ENCODE assay signal across 9 cellular contexts in genomic region chrX:53082773-53083616, GRCh38. TPM values are rescaled to one million over a fixed set of nuclear protein-coding genes. Genes with fewer than 3 reads are reported as not detected.
DNase-seq lines count a peak whose midpoint lies in the region; ATAC-seq, FAIRE-seq and TF ChIP-seq lines count a peak whose summit lies in the region.
"Had no signal": no experiment of that assay in that cellular context is flagged by ENCODE, and none has a peak within 500 bp of the region (broad histone marks: within the 10 kb centered on the region; RNA-seq: fewer than 3 reads in every experiment).

No MANE protein-coding gene starts in this region.

- H3K4me3 Mint-ChIP-seq in Caco-2 (ENCODE audit: unreplicated experiment), result peak overlapping the region; percentile 90

- H3K79me2 ChIP-seq in OCI-LY7 (ENCODE audit: insufficient read depth, low read depth, low read length), result peaks cover 11% of the 10 kb centered on the region; the same call in 1 of the 2 replicates
- H3K79me2 ChIP-seq in endothelial cell of umbilical vein (ENCODE audit: control insufficient read depth, insufficient read depth, low read length), result peaks cover 10% of the 10 kb centered on the region

- TF ChIP-seq POLR2A in endothelial cell of umbilical vein (IDR thresholded peaks at IDR 0.05; ENCODE audit: low read depth, low read length), result no peak
- no peak for TF ChIP-seq POLR2A in ovary (IDR thresholded peaks at IDR 0.05)

- BruUV-seq in Caco-2 (replicated peaks; lab: Mats Ljungman, UMichigan) (no TSS peak), OCI-LY7 (replicated peaks; lab: Mats Ljungman, UMichigan) (no TSS peak), endothelial cell of umbilical vein (replicated peaks; lab: Mats Ljungman, UMichigan) (no TSS peak)

- H3K36me3 ChIP-seq in Caco-2 (ENCODE audit: control insufficient read depth, insufficient read depth, low read length) (no peaks in the 10 kb centered on the region; the same call in 1 of the 2 replicates), OCI-LY7 (ENCODE audit: insufficient read depth, low read length) (peaks cover 28% of the 10 kb centered on the region), endothelial cell of umbilical vein (ENCODE audit: control insufficient read depth in 2 of 2, extremely low read depth in 1 of 2, insufficient read depth in 2 of 2, low read length in 2 of 2) (peaks cover 0 to 13% of the 10 kb centered on the region in 2 experiments), ovary (no peaks in the 10 kb centered on the region)

- peak overlapping the region; percentile 86 for H3K27ac Mint-ChIP-seq in Caco-2 (ENCODE audit: unreplicated experiment)

- peak overlapping the region; percentile 63 for H3K9ac ChIP-seq in endothelial cell of umbilical vein (replicated peaks; ENCODE audit: extremely low read depth, insufficient read depth, low read length)

- no peaks in the 10 kb centered on the region for H3K27me3 Mint-ChIP-seq in Caco-2 (ENCODE audit: insufficient read depth, unreplicated experiment)

- ATAC-seq in HG03439 (IDR thresholded peaks at IDR 0.05; ENCODE audit: unreplicated experiment), result no peak
- ATAC-seq in left lobe of liver, result no peak
- ATAC-seq in GM21447 (IDR thresholded peaks at IDR 0.05; ENCODE audit: unreplicated experiment), result no peak

- intact Hi-C loops in Caco-2 (cut with micrococcal nuclease; ENCODE audit: unreplicated experiment) (loop anchor here (1.0 to 5.0 kb wide), 2 partner anchors 10 to 599 kb away; no protein-coding TSS in a partner anchor), OCI-LY7 (cut with micrococcal nuclease; ENCODE audit: unreplicated experiment) (no loop called here), endothelial cell of umbilical vein (cut with micrococcal nuclease) (loop anchor here (1.0 kb wide), 1 partner anchor 10 kb away; no protein-coding TSS in a partner anchor), ovary (cut with DNase I) (no loop called here)

- H3K4me1 Mint-ChIP-seq in Caco-2 (ENCODE audit: low read depth, unreplicated experiment), result peaks cover 7% of the 10 kb centered on the region

- DNase-seq in Caco-2, result no peak
- DNase-seq in OCI-LY7 (ENCODE audit: low spot score), result no peak
- no peak for DNase-seq in endothelial cell of umbilical vein (ENCODE audit: low read depth, low spot score)
- peak in 1 of 5 donors; percentile 50 for DNase-seq in ovary
- no peak for DNase-seq in NCI-H2196 (lab: John Stamatoyannopoulos, UW; ENCODE audit: unreplicated experiment)
- no peak for DNase-seq in left lobe of liver (ENCODE audit: low spot score)

- H3K27ac ChIP-seq in OCI-LY7 (ENCODE audit: low read depth, low read length, poor library complexity, severe bottlenecking) (peak overlapping the region; percentile 45), endothelial cell of umbilical vein (ENCODE audit: insufficient read depth, low read depth, low read length) (no peak overlapping the region), ovary (peak overlapping the region; percentile 95 to 96)

- POLR2A ChIA-PET in Caco-2 (lab: Charles Lee), result interaction anchor here (1.0 to 1.3 kb wide), 3 partner anchors 100 to 148 kb away, joined by 3 to 6 read pairs (median 3); no protein-coding TSS in a partner anchor
- POLR2A ChIA-PET in OCI-LY7 (lab: Charles Lee), result no interaction called here
- POLR2A ChIA-PET in endothelial cell of umbilical vein (lab: Charles Lee), result interaction anchor here (1.5 kb wide), 1 partner anchor 88 kb away, joined by 9 read pairs; no protein-coding TSS in a partner anchor

- no peaks in the 10 kb centered on the region for H3K9me2 ChIP-seq in OCI-LY7 (ENCODE audit: insufficient read depth, low read length)

- H3K9me3 Mint-ChIP-seq in Caco-2 (ENCODE audit: unreplicated experiment), result no peaks in the 10 kb centered on the region

- peak; percentile 86 for FAIRE-seq in endothelial cell of umbilical vein (lab: Jason Lieb, UNC)
- FAIRE-seq: endometrium had no signal

- TF ChIP-seq CTCF in Caco-2 (IDR thresholded peaks at IDR 0.05; ENCODE audit: insufficient read depth in 1 of 2, low read depth in 1 of 2, low read length in 1 of 2, severe bottlenecking in 1 of 2, unreplicated experiment in 1 of 2) (no peak), OCI-LY7 (conservative IDR thresholded peaks at IDR 0.05; ENCODE audit: low read length) (no peak), endothelial cell of umbilical vein (IDR thresholded peaks at IDR 0.05; ENCODE audit: extremely low read depth in 1 of 2, insufficient read depth in 1 of 2, low read depth in 1 of 2, low read length in 2 of 2) (no peak), ovary (IDR thresholded peaks at IDR 0.05) (no peak)

- CTCF ChIA-PET in Caco-2 (lab: Charles Lee) (no interaction called here), OCI-LY7 (lab: Charles Lee; ENCODE audit: unreplicated experiment) (interaction anchor here (1.3 kb wide), 1 partner anchor 8 kb away, joined by 4 read pairs; no protein-coding TSS in a partner anchor), endothelial cell of umbilical vein (lab: Charles Lee) (interaction anchor here (1.3 kb wide), 1 partner anchor 11 kb away, joined by 8 read pairs; no protein-coding TSS in a partner anchor)

- WGBS in ovary, 3 donors, result 35 to 40% (median 38%) methylated on average over 31 of the region's 31 CpGs

- H3K4me3 ChIP-seq in Caco-2 (ENCODE audit: low read depth, low read length), result peak overlapping the region; percentile 76
- peak overlapping the region; percentile 93 for H3K4me3 ChIP-seq in OCI-LY7 (ENCODE audit: low read depth, low read length, poor library complexity, severe bottlenecking)
- H3K4me3 ChIP-seq in endothelial cell of umbilical vein (replicated peaks in 1 of 3; ENCODE audit: insufficient read depth in 1 of 3, low read depth in 1 of 3, low read length in 3 of 3), result peak overlapping the region; percentile 44 to 59 (median 46)
- peak overlapping the region; percentile 84 for H3K4me3 ChIP-seq in ovary

- H2AFZ ChIP-seq in OCI-LY7 (ENCODE audit: low read length) (peak overlapping the region; percentile 64; the same call in 1 of the 2 replicates), endothelial cell of umbilical vein (ENCODE audit: low read depth, low read length) (no peak overlapping the region)

- H4K20me1 ChIP-seq in OCI-LY7 (ENCODE audit: insufficient read depth, low read length), result peaks cover 5% of the 10 kb centered on the region; the same call in 1 of the 2 replicates
- no peaks in the 10 kb centered on the region for H4K20me1 ChIP-seq in endothelial cell of umbilical vein (replicated peaks; ENCODE audit: control insufficient read depth, extremely low read depth, insufficient read depth, low read length)

- dilution Hi-C loops in endothelial cell of umbilical vein (cut with MboI; ENCODE audit: extremely low pct_ligation_motif_present, low sequenced_read_pairs), result no loop called here

- peak overlapping the region; percentile 85 for H3K4me2 ChIP-seq in OCI-LY7 (ENCODE audit: low read length)
- peak overlapping the region; percentile 11 for H3K4me2 ChIP-seq in endothelial cell of umbilical vein (ENCODE audit: insufficient read depth, low read length)

- H3K4me1 ChIP-seq in Caco-2 (no peaks in the 10 kb centered on the region), OCI-LY7 (ENCODE audit: insufficient read depth, low read length, poor library complexity, severe bottlenecking) (peaks cover 14% of the 10 kb centered on the region), endothelial cell of umbilical vein (ENCODE audit: control insufficient read depth, extremely low read depth, insufficient read depth, low read length) (peaks cover 5% of the 10 kb centered on the region), ovary (ENCODE audit: insufficient read depth) (peaks cover 3% of the 10 kb centered on the region)

- H3K9me3 ChIP-seq in Caco-2, result no peaks in the 10 kb centered on the region
- H3K9me3 ChIP-seq in OCI-LY7 (ENCODE audit: low read length), result no peaks in the 10 kb centered on the region
- H3K9me3 ChIP-seq in endothelial cell of umbilical vein (replicated peaks; ENCODE audit: control insufficient read depth, insufficient read depth, low read length), result no peaks in the 10 kb centered on the region
- H3K9me3 ChIP-seq in ovary, result no peaks in the 10 kb centered on the region

- TF ChIP-seq EP300 in ovary (IDR thresholded peaks at IDR 0.05), result no peak

- peaks cover 28% of the 10 kb centered on the region for H3K36me3 Mint-ChIP-seq in Caco-2 (ENCODE audit: insufficient read depth, unreplicated experiment)

- H3K9me1 ChIP-seq in endothelial cell of umbilical vein (replicated peaks; ENCODE audit: control insufficient read depth, extremely low read depth, insufficient read depth, low read length), result no peaks in the 10 kb centered on the region

- H3K27me3 ChIP-seq in Caco-2 (replicated peaks; ENCODE audit: control insufficient read depth, insufficient read depth, low read length) (no peaks in the 10 kb centered on the region), endothelial cell of umbilical vein (ENCODE audit: control insufficient read depth in 2 of 2, insufficient read depth in 2 of 2, low read length in 2 of 2) (no peaks in the 10 kb centered on the region), ovary (no peaks in the 10 kb centered on the region)

RNA-seq across cellular contexts. Expression of gene TSPYL2, which starts 0.8 kb away (rescaled TPM):
- total RNA-seq in Caco-2 (2022) (30.9 and 33.4 TPM in 2 replicates), OCI-LY7 (2022) (21.7 and 24.6 TPM in 2 replicates), endothelial cell of umbilical vein (15.9 and 17.3 TPM in 2 replicates), ovary (100 to 1,000 TPM; 104 to 232 (median 166) TPM), left lobe of liver (4.8 TPM)
- 22.0 and 23.5 TPM in 2 replicates for total RNA-seq in OCI-LY7 (2014; rRNA removed; shearing (Covaris generic))
- polyA plus RNA-seq in endothelial cell of umbilical vein (17.8 and 18.9 TPM in 2 replicates), ovary (100 to 1,000 TPM; 167 to 185 TPM)
- polyA plus RNA-seq in endothelial cell of umbilical vein (2011; cell fraction: cytosol; rRNA removed), result 10.6 and 11.6 TPM in 2 replicates
- polyA plus RNA-seq in endothelial cell of umbilical vein (2011; cell fraction: nucleus; rRNA removed), result 193 and 196 TPM in 2 replicates
- 28.7 and 34.8 TPM in 2 replicates for polyA plus RNA-seq in endothelial cell of umbilical vein (2012)
- polyA minus RNA-seq in endothelial cell of umbilical vein, result 11.1 and 12.1 TPM in 2 replicates
- polyA minus RNA-seq in endothelial cell of umbilical vein (2011; cell fraction: cytosol; rRNA and poly(A)+ RNA removed), result 9.8 TPM
- polyA minus RNA-seq in endothelial cell of umbilical vein (2011; cell fraction: nucleus; rRNA and poly(A)+ RNA removed), result 19.3 and 20.2 TPM in 2 replicates

RNA-seq across cellular contexts. Expression of gene KANTR, which starts 10.9 kb away (rescaled TPM):
- total RNA-seq in Caco-2 (2022), result 13.2 and 15.0 TPM in 2 replicates
- 23.2 and 28.3 TPM in 2 replicates for total RNA-seq in OCI-LY7 (2014; rRNA removed; shearing (Covaris generic))
- total RNA-seq in OCI-LY7 (2022), result 26.2 and 32.9 TPM in 2 replicates
- 8.6 and 9.8 TPM in 2 replicates for total RNA-seq in endothelial cell of umbilical vein
- 2.8 and 3.1 TPM in 2 replicates for polyA plus RNA-seq in endothelial cell of umbilical vein
- polyA plus RNA-seq in endothelial cell of umbilical vein (2011; cell fraction: cytosol; rRNA removed), result 2.0 and 2.2 TPM in 2 replicates
- 21.0 and 22.2 TPM in 2 replicates for polyA plus RNA-seq in endothelial cell of umbilical vein (2011; cell fraction: nucleus; rRNA removed)
- polyA plus RNA-seq in endothelial cell of umbilical vein (2012), result 2.6 and 3.2 TPM in 2 replicates
- polyA minus RNA-seq in endothelial cell of umbilical vein, result 32.9 and 41.3 TPM in 2 replicates
- 9.6 TPM for polyA minus RNA-seq in endothelial cell of umbilical vein (2011; cell fraction: cytosol; rRNA and poly(A)+ RNA removed)
- 35.3 and 39.4 TPM in 2 replicates for polyA minus RNA-seq in endothelial cell of umbilical vein (2011; cell fraction: nucleus; rRNA and poly(A)+ RNA removed)
- total RNA-seq in ovary, result 10 to 100 TPM; 12.8 to 21.0 (median 15.3) TPM
- 1 to 10 TPM; 7.5 to 8.4 TPM for polyA plus RNA-seq in ovary
- total RNA-seq in left lobe of liver, result 5.0 TPM

RNA-seq across cellular contexts. Expression of gene GPR173, which starts 34.4 kb away (rescaled TPM):
- 0.18 and 0.26 TPM in 2 replicates for total RNA-seq in Caco-2 (2022)
- total RNA-seq in OCI-LY7 (2014; rRNA removed; shearing (Covaris generic)), result 5.4 and 6.2 TPM in 2 replicates
- total RNA-seq in OCI-LY7 (2022), result 8.7 and 10.1 TPM in 2 replicates
- 8.3 and 11.3 TPM in 2 replicates for total RNA-seq in endothelial cell of umbilical vein
- 9.2 and 12.7 TPM in 2 replicates for polyA plus RNA-seq in endothelial cell of umbilical vein
- 3.3 and 4.3 TPM in 2 replicates for polyA plus RNA-seq in endothelial cell of umbilical vein (2011; cell fraction: cytosol; rRNA removed)
- 40.1 and 47.3 TPM in 2 replicates for polyA plus RNA-seq in endothelial cell of umbilical vein (2011; cell fraction: nucleus; rRNA removed)
- polyA plus RNA-seq in endothelial cell of umbilical vein (2012), result 6.0 and 6.7 TPM in 2 replicates
- polyA minus RNA-seq in endothelial cell of umbilical vein, result 8.8 and 10.2 TPM in 2 replicates
- polyA minus RNA-seq in endothelial cell of umbilical vein (2011; cell fraction: cytosol; rRNA and poly(A)+ RNA removed), result 0.41 TPM
- polyA minus RNA-seq in endothelial cell of umbilical vein (2011; cell fraction: nucleus; rRNA and poly(A)+ RNA removed), result 10.3 and 11.0 TPM in 2 replicates
- total RNA-seq in ovary, result 10 to 100 TPM in 3 of 7 donors, 1 to 10 TPM in 4; 2.9 to 15.6 (median 8.4) TPM
- polyA plus RNA-seq in ovary, result 1 to 10 TPM; 4.0 to 4.1 TPM
- total RNA-seq in left lobe of liver, result 0.23 TPM

Comparison
In these comparisons a context has a peak if more than half of its experiments do, and no peak if none do; other contexts are left out.
1. intact Hi-C loops: an anchor here in Caco-2 (1.0 to 5.0 kb wide) and endothelial cell of umbilical vein (1.0 kb wide); none called in OCI-LY7 and ovary.